In the genomic region with DNA sequence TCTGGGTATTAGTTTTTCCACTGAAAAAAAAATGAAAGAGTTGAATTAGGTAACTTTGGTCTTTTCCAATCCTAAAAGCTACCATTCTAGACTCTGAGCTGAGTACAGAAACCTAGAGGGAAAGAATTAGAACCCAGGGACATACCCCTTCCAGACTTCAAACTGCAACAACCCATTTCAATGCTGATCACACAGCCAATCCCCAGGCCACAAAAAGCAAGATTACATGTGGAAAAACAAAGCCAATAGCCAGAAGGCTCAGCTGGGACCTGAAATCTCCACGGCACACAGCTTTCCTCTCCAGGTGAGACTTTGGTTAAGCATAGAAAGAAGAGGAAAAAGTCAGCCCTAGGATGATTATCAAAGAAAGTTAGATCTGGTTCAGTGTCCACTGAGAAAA, we compare ENCODE assay signal across 23 cellular contexts.
A peak's percentile ranks its signal among the peaks of the same experiment; 100 is the strongest.
DNase-seq lines count a peak whose midpoint lies in the region; ATAC-seq, FAIRE-seq and TF ChIP-seq lines count a peak whose summit lies in the region.
"Had no signal": no experiment of that assay in that cellular context is flagged by ENCODE, and none has a peak within 500 bp of the region (broad histone marks: within the 10 kb centered on the region; RNA-seq: fewer than 3 reads in every experiment).

No MANE protein-coding gene starts in this region.

- peaks cover 21 to 46% of the 10 kb centered on the region in 2 donors for H3K36me3 Mint-ChIP-seq in activated T-cell treated with anti-CD3 and anti-CD28 coated beads, Interleukin-2, amount 50 U/mL, for 72 hours (ENCODE audit: insufficient read depth in 2 of 2)
- H3K36me3 Mint-ChIP-seq in GM23338 (ENCODE audit: low read depth) = no peaks in the 10 kb centered on the region
- H3K36me3 Mint-ChIP-seq in stimulated activated effector memory CD8-positive, alpha-beta T cell treated with anti-CD3 and anti-CD28 coated beads, Interleukin-12 subunit alpha, Interleukin-12 subunit beta, amount 100 ng/mL, for 72 hours = peaks cover 88% of the 10 kb centered on the region

- no peak overlapping the region for H3K27ac Mint-ChIP-seq in activated T-cell treated with anti-CD3 and anti-CD28 coated beads, Interleukin-2, amount 50 U/mL, for 72 hours
- H3K27ac Mint-ChIP-seq in GM23338 = no peak overlapping the region
- peak overlapping the region; percentile 63 for H3K27ac Mint-ChIP-seq in stimulated activated effector memory CD8-positive, alpha-beta T cell treated with anti-CD3 and anti-CD28 coated beads, Interleukin-12 subunit alpha, Interleukin-12 subunit beta, amount 100 ng/mL, for 72 hours
- H3K27ac Mint-ChIP-seq: HFFc6 had no signal

- no peak for TF ChIP-seq CTCF in GM23338 (conservative IDR thresholded peaks at IDR 0.05; ENCODE audit: low read depth in 2 of 2)
- TF ChIP-seq CTCF in body of pancreas (IDR thresholded peaks at IDR 0.05) = no peak
- TF ChIP-seq CTCF in hepatocyte (IDR thresholded peaks at IDR 0.05; ENCODE audit: poor library complexity) = no peak

- H2AFZ ChIP-seq in GM23338 (no peak overlapping the region), hepatocyte (no peak overlapping the region)

- H3F3A ChIP-seq in GM23338 (replicated peaks; ENCODE audit: low read depth) = no peaks in the 10 kb centered on the region

- H3K9me3 ChIP-seq in body of pancreas = no peaks in the 10 kb centered on the region
- H3K9me3 ChIP-seq in hepatocyte (ENCODE audit: low read depth) = no peaks in the 10 kb centered on the region
- H3K9me3 ChIP-seq: lower lobe of right lung, right atrium auricular region, suprapubic skin had no signal

- H3K36me3 ChIP-seq in GM23338 (ENCODE audit: insufficient read depth) (no peaks in the 10 kb centered on the region), body of pancreas (replicated peaks in 1 of 2; ENCODE audit: insufficient read depth in 1 of 2, low read depth in 2 of 2) (peaks cover 0 to 10% of the 10 kb centered on the region in 2 donors), hepatocyte (replicated peaks; ENCODE audit: insufficient read depth, low read depth) (no peaks in the 10 kb centered on the region)

- no peak for ATAC-seq in activated T-cell treated with anti-CD3 and anti-CD28 coated beads, Interleukin-2, amount 50 U/mL, for 72 hours (replicated peaks in 1 of 2)
- ATAC-seq in GM23338 (peak; percentile 53; the same call in 2 of the 3 replicates), body of pancreas (no peak), GM19452 (IDR thresholded peaks at IDR 0.05; ENCODE audit: unreplicated experiment) (no peak)
- ATAC-seq in stimulated activated effector memory CD8-positive, alpha-beta T cell treated with anti-CD3 and anti-CD28 coated beads, Interleukin-12 subunit alpha, Interleukin-12 subunit beta, amount 100 ng/mL, for 72 hours = no peak
- ATAC-seq: lower lobe of right lung had no signal

- no peaks in the 10 kb centered on the region for H3K27me3 Mint-ChIP-seq in activated T-cell treated with anti-CD3 and anti-CD28 coated beads, Interleukin-2, amount 50 U/mL, for 72 hours (ENCODE audit: low read depth)
- peaks cover 2% of the 10 kb centered on the region for H3K27me3 Mint-ChIP-seq in GM23338 (ENCODE audit: insufficient read depth, low read depth, poor library complexity)

- H3K9me2 ChIP-seq in GM23338 (ENCODE audit: insufficient read depth) = no peaks in the 10 kb centered on the region
- H3K9me2 ChIP-seq in hepatocyte (replicated peaks; ENCODE audit: insufficient read depth) = no peaks in the 10 kb centered on the region

- H3K27me3 ChIP-seq in GM23338 (ENCODE audit: insufficient read depth) (no peaks in the 10 kb centered on the region), body of pancreas (no peaks in the 10 kb centered on the region), hepatocyte (no peaks in the 10 kb centered on the region)
- H3K27me3 ChIP-seq: right atrium auricular region, suprapubic skin had no signal

- intact Hi-C loops in body of pancreas (cut with DNase I) = no loop called here

- H3K79me2 ChIP-seq in GM23338 (replicated peaks; ENCODE audit: insufficient read depth) (no peaks in the 10 kb centered on the region), hepatocyte (no peaks in the 10 kb centered on the region)

- H3K4me1 ChIP-seq in GM23338 (ENCODE audit: insufficient read depth) (peaks cover 9% of the 10 kb centered on the region), body of pancreas (peaks cover 39% of the 10 kb centered on the region), hepatocyte (ENCODE audit: insufficient read depth) (no peaks in the 10 kb centered on the region)
- H3K4me1 ChIP-seq: lower lobe of right lung had no signal

- H3K9me3 Mint-ChIP-seq in activated T-cell treated with anti-CD3 and anti-CD28 coated beads, Interleukin-2, amount 50 U/mL, for 72 hours = no peaks in the 10 kb centered on the region
- H3K9me3 Mint-ChIP-seq in GM23338 = no peaks in the 10 kb centered on the region
- no peaks in the 10 kb centered on the region for H3K9me3 Mint-ChIP-seq in stimulated activated effector memory CD8-positive, alpha-beta T cell treated with anti-CD3 and anti-CD28 coated beads, Interleukin-12 subunit alpha, Interleukin-12 subunit beta, amount 100 ng/mL, for 72 hours
- H3K9me3 Mint-ChIP-seq: HFFc6 had no signal

- TF ChIP-seq POLR2A in body of pancreas (IDR thresholded peaks at IDR 0.05) = no peak

- H4K20me1 ChIP-seq in GM23338 (replicated peaks; ENCODE audit: insufficient read depth) (peaks cover 5% of the 10 kb centered on the region; the same call in 1 of the 2 replicates), hepatocyte (ENCODE audit: insufficient read depth, poor library complexity, severe bottlenecking) (no peaks in the 10 kb centered on the region)

- 37 to 45% methylated on average over 1 of the region's 1 CpG for WGBS in body of pancreas, 2 donors
- 89% methylated on average over 1 of the region's 1 CpG for WGBS in hepatocyte (ENCODE audit: low lambda C conversion rate, missing lambda C conversion rate)

- DNase-seq in activated T-cell treated with anti-CD3 and anti-CD28 coated beads, Interleukin-2, amount 50 U/mL, for 72 hours = no peak
- no peak for DNase-seq in activated T-cell treated with anti-CD3 and anti-CD28 coated beads, Interleukin-2, amount 50 U/mL, for 1 hour
- DNase-seq in GM23338 (ENCODE audit: low spot score) (no peak), body of pancreas (peak in 1 of 4 donors; percentile 17), hepatocyte (ENCODE audit: low spot score) (no peak), urothelium cell line (ENCODE audit: low spot score) (no peak)
- no peak for DNase-seq in stimulated activated effector memory CD8-positive, alpha-beta T cell treated with anti-CD3 and anti-CD28 coated beads, Interleukin-12 subunit alpha, Interleukin-12 subunit beta, amount 100 ng/mL, for 72 hours (ENCODE audit: low spot score in 2 of 2)
- DNase-seq: activated CD4-positive, alpha-beta T cell treated with anti-CD3 and anti-CD28 coated beads for 48 hours; amygdala; caudate nucleus; erythroblast; foreskin melanocyte; HFFc6; hippocampal formation; IMR-90; islet precursor cell; lower lobe of right lung; NCI-H146; NCI-H2171; NCI-H526 treated with DMSO at 0.1 percent for 48 hours had no signal

- peaks cover 59% of the 10 kb centered on the region for H3K4me1 Mint-ChIP-seq in activated T-cell treated with anti-CD3 and anti-CD28 coated beads, Interleukin-2, amount 50 U/mL, for 72 hours (ENCODE audit: low read depth)
- H3K4me1 Mint-ChIP-seq in GM23338 = peaks cover 16% of the 10 kb centered on the region
- peaks cover 71% of the 10 kb centered on the region for H3K4me1 Mint-ChIP-seq in stimulated activated effector memory CD8-positive, alpha-beta T cell treated with anti-CD3 and anti-CD28 coated beads, Interleukin-12 subunit alpha, Interleukin-12 subunit beta, amount 100 ng/mL, for 72 hours

- peak overlapping the region; percentile 27 to 74 for H3K4me3 Mint-ChIP-seq in activated T-cell treated with anti-CD3 and anti-CD28 coated beads, Interleukin-2, amount 50 U/mL, for 72 hours
- no peak overlapping the region for H3K4me3 Mint-ChIP-seq in GM23338
- H3K4me3 Mint-ChIP-seq in stimulated activated effector memory CD8-positive, alpha-beta T cell treated with anti-CD3 and anti-CD28 coated beads, Interleukin-12 subunit alpha, Interleukin-12 subunit beta, amount 100 ng/mL, for 72 hours = no peak overlapping the region
- H3K4me3 Mint-ChIP-seq: HFFc6 had no signal

- H3K4me2 ChIP-seq in GM23338 = no peak overlapping the region
- H3K4me2 ChIP-seq in hepatocyte = no peak overlapping the region

- H3K27ac ChIP-seq in GM23338 (ENCODE audit: low read depth) = 0 out of 2 replicates have a peak overlapping the region, but pooled peaks have one; percentile 67
- peak overlapping the region in 3 of 4 donors; percentile 35 to 57 (median 41) for H3K27ac ChIP-seq in body of pancreas
- no peak overlapping the region for H3K27ac ChIP-seq in hepatocyte
- H3K27ac ChIP-seq: lower lobe of right lung, right atrium auricular region, suprapubic skin had no signal

- H3K4me3 ChIP-seq in GM23338 = no peak overlapping the region
- no peak overlapping the region for H3K4me3 ChIP-seq in body of pancreas
- H3K4me3 ChIP-seq in hepatocyte = no peak overlapping the region
- H3K4me3 ChIP-seq: lower lobe of right lung, right atrium auricular region, suprapubic skin had no signal

- no peak for FAIRE-seq in urothelium cell line (lab: Jason Lieb, UNC)

TF ChIP-seq in GM23338, 12 proteins besides CTCF, POLR2A, EP300 and RAD21 (continues in another document):
- TF ChIP-seq, protein P1, sequence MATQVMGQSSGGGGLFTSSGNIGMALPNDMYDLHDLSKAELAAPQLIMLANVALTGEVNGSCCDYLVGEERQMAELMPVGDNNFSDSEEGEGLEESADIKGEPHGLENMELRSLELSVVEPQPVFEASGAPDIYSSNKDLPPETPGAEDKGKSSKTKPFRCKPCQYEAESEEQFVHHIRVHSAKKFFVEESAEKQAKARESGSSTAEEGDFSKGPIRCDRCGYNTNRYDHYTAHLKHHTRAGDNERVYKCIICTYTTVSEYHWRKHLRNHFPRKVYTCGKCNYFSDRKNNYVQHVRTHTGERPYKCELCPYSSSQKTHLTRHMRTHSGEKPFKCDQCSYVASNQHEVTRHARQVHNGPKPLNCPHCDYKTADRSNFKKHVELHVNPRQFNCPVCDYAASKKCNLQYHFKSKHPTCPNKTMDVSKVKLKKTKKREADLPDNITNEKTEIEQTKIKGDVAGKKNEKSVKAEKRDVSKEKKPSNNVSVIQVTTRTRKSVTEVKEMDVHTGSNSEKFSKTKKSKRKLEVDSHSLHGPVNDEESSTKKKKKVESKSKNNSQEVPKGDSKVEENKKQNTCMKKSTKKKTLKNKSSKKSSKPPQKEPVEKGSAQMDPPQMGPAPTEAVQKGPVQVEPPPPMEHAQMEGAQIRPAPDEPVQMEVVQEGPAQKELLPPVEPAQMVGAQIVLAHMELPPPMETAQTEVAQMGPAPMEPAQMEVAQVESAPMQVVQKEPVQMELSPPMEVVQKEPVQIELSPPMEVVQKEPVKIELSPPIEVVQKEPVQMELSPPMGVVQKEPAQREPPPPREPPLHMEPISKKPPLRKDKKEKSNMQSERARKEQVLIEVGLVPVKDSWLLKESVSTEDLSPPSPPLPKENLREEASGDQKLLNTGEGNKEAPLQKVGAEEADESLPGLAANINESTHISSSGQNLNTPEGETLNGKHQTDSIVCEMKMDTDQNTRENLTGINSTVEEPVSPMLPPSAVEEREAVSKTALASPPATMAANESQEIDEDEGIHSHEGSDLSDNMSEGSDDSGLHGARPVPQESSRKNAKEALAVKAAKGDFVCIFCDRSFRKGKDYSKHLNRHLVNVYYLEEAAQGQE (IDR thresholded peaks at IDR 0.05; ENCODE audit: unreplicated experiment) = no peak

Comparison
In these comparisons a context has a peak if more than half of its experiments do, and no peak if none do; other contexts are left out.
1. H3K4me3 Mint-ChIP-seq: peak in activated T-cell treated with anti-CD3 and anti-CD28 coated beads, Interleukin-2, amount 50 U/mL, for 72 hours (2 of 2); none in GM23338 (single experiment) and stimulated activated effector memory CD8-positive, alpha-beta T cell treated with anti-CD3 and anti-CD28 coated beads, Interleukin-12 subunit alpha, Interleukin-12 subunit beta, amount 100 ng/mL, for 72 hours (single experiment).